In the genomic region with DNA sequence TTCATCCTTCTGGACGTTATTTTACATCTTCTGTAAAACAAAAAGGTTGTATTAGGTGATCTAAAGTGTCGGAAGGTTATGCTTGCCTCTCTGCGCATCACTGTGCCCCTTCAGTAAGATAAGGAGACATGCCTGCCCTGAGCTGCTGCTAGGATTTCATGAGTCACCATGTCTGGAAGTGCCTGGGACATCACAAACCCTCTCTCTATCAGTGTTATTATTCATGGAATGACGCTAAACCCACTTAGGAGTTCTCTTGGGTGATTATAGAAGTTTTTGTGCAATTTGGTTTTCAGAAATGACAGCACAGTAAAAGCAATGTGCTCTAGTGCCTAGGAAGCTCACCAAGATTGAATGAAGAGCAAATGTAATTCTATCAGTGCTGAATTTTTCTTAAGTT, we compare ENCODE assay signal across 13 cellular contexts.
DNase-seq lines count a peak whose midpoint lies in the region; ATAC-seq and TF ChIP-seq lines count a peak whose summit lies in the region.
"Had no signal": no experiment of that assay in that cellular context is flagged by ENCODE, and none has a peak within 500 bp of the region (broad histone marks: within the 10 kb centered on the region; RNA-seq: fewer than 3 reads in every experiment).

No MANE protein-coding gene starts in this region.

- H3K36me3 ChIP-seq in prostate gland = no peaks in the 10 kb centered on the region
- H3K36me3 ChIP-seq: HAP-1 had no signal

- ATAC-seq in GM18502 (IDR thresholded peaks at IDR 0.05; ENCODE audit: poor library complexity, unreplicated experiment) = no peak
- ATAC-seq: activated CD4-positive, alpha-beta T cell treated with anti-CD3 and anti-CD28 coated beads for 36 hours had no signal

- H3K27ac ChIP-seq in prostate gland = no peak overlapping the region
- H3K27ac ChIP-seq: C4-2B had no signal

- no peak for TF ChIP-seq CTCF in choroid plexus epithelial cell (conservative IDR thresholded peaks at IDR 0.05; ENCODE audit: low read depth, low read length)
- TF ChIP-seq CTCF in prostate gland (IDR thresholded peaks at IDR 0.05) = no peak

- DNase-seq in ACHN (peak; percentile 76), HT1080 (ENCODE audit: low read depth) (peak; percentile 53), choroid plexus epithelial cell (ENCODE audit: low read depth) (peak; percentile 77), kidney tubule cell (ENCODE audit: low spot score) (peak; percentile 61), prostate gland (ENCODE audit: low spot score) (no peak)
- no peak for DNase-seq in stimulated activated CD4-positive, alpha-beta T cell treated with anti-CD3 and anti-CD28 coated beads, Interleukin-4, amount 100 ng/mL, for 1 hour
- no peak for DNase-seq in activated T-cell treated with anti-CD3 and anti-CD28 coated beads, Interleukin-2, amount 50 U/mL, for 48 hours
- DNase-seq: activated CD4-positive, alpha-beta T cell treated with anti-CD3 and anti-CD28 coated beads for 36 hours; Karpas-422; SIG-M5 had no signal

- no peaks in the 10 kb centered on the region for H3K27me3 ChIP-seq in prostate gland (replicated peaks; ENCODE audit: insufficient read depth)

- intact Hi-C loops in prostate gland (cut with DNase I) = no loop called here

- no peaks in the 10 kb centered on the region for H3K9me3 ChIP-seq in prostate gland
- H3K9me3 ChIP-seq: HAP-1 had no signal

- 69% methylated on average over 4 of the region's 4 CpGs for WGBS in prostate gland

- no peak overlapping the region for H3K4me3 ChIP-seq in choroid plexus epithelial cell (ENCODE audit: low read depth, low read length)
- no peak overlapping the region for H3K4me3 ChIP-seq in prostate gland
- H3K4me3 ChIP-seq: HAP-1 had no signal

- TF ChIP-seq POLR2A in prostate gland (IDR thresholded peaks at IDR 0.05) = no peak

- in situ Hi-C loops in ACHN (cut with HindIII; ENCODE audit: low pct_ligation_motif_present, low pct_unique_long_range_greater_than_20kb, low sequenced_read_pairs) = no loop called here

- no peaks in the 10 kb centered on the region for H3K4me1 ChIP-seq in prostate gland (replicated peaks)
- H3K4me1 ChIP-seq: HAP-1 had no signal

Comparison
In these comparisons a context has a peak if more than half of its experiments do, and no peak if none do; other contexts are left out.
1. DNase-seq: peak in ACHN (single experiment), HT1080 (single experiment), choroid plexus epithelial cell (single experiment) and kidney tubule cell (single experiment); none in stimulated activated CD4-positive, alpha-beta T cell treated with anti-CD3 and anti-CD28 coated beads, Interleukin-4, amount 100 ng/mL, for 1 hour (single experiment), prostate gland (single experiment) and activated T-cell treated with anti-CD3 and anti-CD28 coated beads, Interleukin-2, amount 50 U/mL, for 48 hours (0 of 2).